ENCODE assay signal across 8 cellular contexts in genomic region chr1:37602750-37603694, GRCh38. TPM values are rescaled to one million over a fixed set of nuclear protein-coding genes. Genes with fewer than 3 reads are reported as not detected.
A peak's percentile ranks its signal among the peaks of the same experiment; 100 is the strongest.
DNase-seq lines count a peak whose midpoint lies in the region; TF ChIP-seq lines count a peak whose summit lies in the region.

No MANE protein-coding gene starts in this region.

- intact Hi-C loops in vagina (cut with DNase I), result no loop called here

- no peak overlapping the region for H3K4me3 ChIP-seq in vagina

- H3K27ac ChIP-seq in vagina, result no peak overlapping the region

- no peaks in the 10 kb centered on the region for H3K36me3 ChIP-seq in vagina

- TF ChIP-seq CTCF in vagina (IDR thresholded peaks at IDR 0.05), result peak; percentile 8 to 59 (median 21)

- H3K9me3 ChIP-seq in vagina, result no peaks in the 10 kb centered on the region

- no peaks in the 10 kb centered on the region for H3K27me3 ChIP-seq in vagina

- no peak for TF ChIP-seq POLR2A in vagina (IDR thresholded peaks at IDR 0.05)

- peak; percentile 60 for DNase-seq in activated CD8-positive, alpha-beta memory T cell treated with anti-CD3 and anti-CD28 coated beads for 24 hours
- DNase-seq in activated CD8-positive, alpha-beta memory T cell treated with anti-CD3 and anti-CD28 coated beads, Interleukin-2, amount 50 U/mL, for 48 hours, result no peak
- DNase-seq in NCI-H1105 (lab: John Stamatoyannopoulos, UW), result peak; percentile 32
- DNase-seq in T-helper 22 cell (ENCODE audit: low read depth), result peak; percentile 6
- DNase-seq in cerebellum (ENCODE audit: low spot score), result peak; percentile 6
- DNase-seq in medulla oblongata (ENCODE audit: extremely low spot score), result peak; percentile 47
- no peak for DNase-seq in vagina (ENCODE audit: extremely low spot score in 2 of 2)
- DNase-seq in A172 (ENCODE audit: low spot score), result no peak

- H3K4me1 ChIP-seq in vagina, result peaks cover 32% of the 10 kb centered on the region

RNA-seq across cellular contexts. Expression of gene GNL2, which starts 7.3 kb away (rescaled TPM):
- total RNA-seq in cerebellum (39.9 TPM), vagina (62.1 TPM)
- total RNA-seq in A172 (2014; rRNA removed; shearing (Covaris generic)), result 31.7 and 39.7 TPM in 2 replicates

RNA-seq across cellular contexts. Expression of gene RSPO1, which starts 31.7 kb away (rescaled TPM):
- total RNA-seq in cerebellum, result 1.6 TPM
- total RNA-seq in vagina, result 23.3 TPM
- total RNA-seq in A172 (2014; rRNA removed; shearing (Covaris generic)), result 0.22 TPM in 1 of 2 replicates, not detected in the other

RNA-seq across cellular contexts. Expression of gene DNALI1, which starts 46.3 kb away (rescaled TPM):
- 12.8 TPM for total RNA-seq in cerebellum
- total RNA-seq in vagina, result 4.7 TPM
- total RNA-seq in A172 (2014; rRNA removed; shearing (Covaris generic)), result not detected in 2 replicates

RNA-seq across cellular contexts. Expression of gene SNIP1, which starts 48.9 kb away (rescaled TPM):
- 14.4 TPM for total RNA-seq in cerebellum
- total RNA-seq in vagina, result 16.5 TPM
- 5.1 and 5.3 TPM in 2 replicates for total RNA-seq in A172 (2014; rRNA removed; shearing (Covaris generic))

Comparison
In these comparisons a context has a peak if more than half of its experiments do, and no peak if none do; other contexts are left out.
1. DNase-seq: peak in activated CD8-positive, alpha-beta memory T cell treated with anti-CD3 and anti-CD28 coated beads for 24 hours (single experiment), NCI-H1105 (single experiment), T-helper 22 cell (single experiment), cerebellum (single experiment) and medulla oblongata (single experiment); none in activated CD8-positive, alpha-beta memory T cell treated with anti-CD3 and anti-CD28 coated beads, Interleukin-2, amount 50 U/mL, for 48 hours (single experiment), vagina (0 of 2) and A172 (single experiment).